In the genomic region with DNA sequence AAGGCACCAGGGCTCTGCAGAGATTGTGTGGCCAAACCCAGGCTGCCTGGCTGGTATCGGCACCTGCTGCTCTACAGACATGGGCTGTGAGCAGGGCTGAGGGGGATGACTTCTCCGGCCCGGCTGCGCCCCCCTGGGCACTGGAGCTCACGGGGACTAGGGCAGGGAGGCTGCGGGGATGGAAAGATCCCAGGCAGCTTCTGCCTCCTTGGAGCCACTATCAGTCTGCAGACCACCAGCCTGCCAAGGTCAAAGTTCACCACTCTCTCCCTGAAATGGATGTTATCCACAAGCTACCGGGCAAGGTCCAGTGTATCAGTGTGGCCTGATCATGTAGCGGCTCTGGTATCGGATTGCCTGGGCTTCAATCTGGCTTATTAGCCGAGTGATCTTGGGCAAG, we compare ENCODE assay signal across 15 cellular contexts. TPM values are rescaled to one million over a fixed set of nuclear protein-coding genes. Genes with fewer than 3 reads are reported as not detected.
DNase-seq lines count a peak whose midpoint lies in the region; ATAC-seq and TF ChIP-seq lines count a peak whose summit lies in the region.
"Had no signal": no experiment of that assay in that cellular context is flagged by ENCODE, and none has a peak within 500 bp of the region (broad histone marks: within the 10 kb centered on the region; RNA-seq: fewer than 3 reads in every experiment).

No MANE protein-coding gene starts in this region.

- no peak overlapping the region for H3K14ac ChIP-seq in trophoblast cell (ENCODE audit: low read length)

- TF ChIP-seq CTCF in CD14-positive monocyte (IDR thresholded peaks at IDR 0.05) (no peak), chondrocyte (IDR thresholded peaks at IDR 0.05) (no peak), neural progenitor cell (IDR thresholded peaks at IDR 0.05) (no peak), gastrocnemius medialis (IDR thresholded peaks at IDR 0.05 in 4 of 5, conservative IDR thresholded peaks at IDR 0.05 in 1 of 5) (no peak)

- no peak overlapping the region for H2BK12ac ChIP-seq in trophoblast cell (ENCODE audit: low read length)

- WGBS in trophoblast cell (ENCODE audit: extremely low coverage, insufficient coverage, insufficient read length): no CpG with 5 or more reads among the region's 10 CpGs

- peaks cover 3% of the 10 kb centered on the region for H3K4me1 ChIP-seq in neural progenitor cell
- no peaks in the 10 kb centered on the region for H3K4me1 ChIP-seq in trophoblast cell (ENCODE audit: control insufficient read depth in 1 of 2, insufficient read depth in 2 of 2, low read length in 2 of 2)
- H3K4me1 ChIP-seq in gastrocnemius medialis: no peaks in the 10 kb centered on the region

- H2BK5ac ChIP-seq in trophoblast cell (ENCODE audit: low read depth, low read length, poor library complexity): no peak overlapping the region

- H3K79me2 ChIP-seq in neural progenitor cell (ENCODE audit: low read depth): no peaks in the 10 kb centered on the region
- H3K79me2 ChIP-seq in trophoblast cell (ENCODE audit: control insufficient read depth, insufficient read depth, low read length, poor library complexity): no peaks in the 10 kb centered on the region

- H3K9me3 ChIP-seq in neural progenitor cell (ENCODE audit: low read depth) (no peaks in the 10 kb centered on the region), trophoblast cell (ENCODE audit: insufficient read depth, low read depth, low read length) (peaks cover 5% of the 10 kb centered on the region), gastrocnemius medialis (no peaks in the 10 kb centered on the region)

- no peaks in the 10 kb centered on the region for H3K79me1 ChIP-seq in trophoblast cell (ENCODE audit: low read length)

- H3K4me3 Mint-ChIP-seq in CD14-positive monocyte (no peak overlapping the region), chondrocyte (ENCODE audit: unreplicated experiment) (no peak overlapping the region), neural progenitor cell (no peak overlapping the region)
- H3K4me3 Mint-ChIP-seq in activated CD4-positive, alpha-beta memory T cell treated with anti-CD3 and anti-CD28 coated beads for 36 hours: no peak overlapping the region
- H3K4me3 Mint-ChIP-seq: CD8-positive, alpha-beta T cell had no signal

- H3K4me3 ChIP-seq in neural progenitor cell (no peak overlapping the region), trophoblast cell (ENCODE audit: low read depth, low read length) (no peak overlapping the region), gastrocnemius medialis (no peak overlapping the region)

- H3K27ac ChIP-seq in neural progenitor cell (no peak overlapping the region), trophoblast cell (ENCODE audit: low read depth, low read length) (no peak overlapping the region), gastrocnemius medialis (no peak overlapping the region)

- ATAC-seq in activated CD4-positive, CD25-positive, alpha-beta regulatory T cell treated with anti-CD3 and anti-CD28 coated beads, Interleukin-2, amount 50 U/mL, for 24 hours: no peak
- ATAC-seq in gastrocnemius medialis: no peak
- ATAC-seq: CD8-positive, alpha-beta T cell had no signal

- H3F3A ChIP-seq in neural progenitor cell (ENCODE audit: low read depth): no peaks in the 10 kb centered on the region

- no peak overlapping the region for H2AFZ ChIP-seq in neural progenitor cell (replicated peaks)
- H2AFZ ChIP-seq in trophoblast cell (ENCODE audit: insufficient read depth, low read length, poor library complexity): no peak overlapping the region

- POLR2A ChIA-PET in activated CD4-positive, alpha-beta memory T cell treated with anti-CD3 and anti-CD28 coated beads for 36 hours (lab: Charles Lee): no interaction called here

- H3K4me1 Mint-ChIP-seq in CD14-positive monocyte (no peaks in the 10 kb centered on the region), chondrocyte (ENCODE audit: low read depth) (no peaks in the 10 kb centered on the region), neural progenitor cell (peaks cover 12% of the 10 kb centered on the region)
- no peaks in the 10 kb centered on the region for H3K4me1 Mint-ChIP-seq in activated CD4-positive, alpha-beta memory T cell treated with anti-CD3 and anti-CD28 coated beads for 36 hours (ENCODE audit: low read depth)

- no peak overlapping the region for H2AK5ac ChIP-seq in trophoblast cell (ENCODE audit: low read length)

- H3K9ac ChIP-seq in neural progenitor cell: no peak overlapping the region
- no peak overlapping the region for H3K9ac ChIP-seq in trophoblast cell (ENCODE audit: low read length)

- peaks cover 0 to 2% (median 0%) of the 10 kb centered on the region in 3 donors for H3K27me3 Mint-ChIP-seq in CD14-positive monocyte (ENCODE audit: low read depth in 3 of 3)
- H3K27me3 Mint-ChIP-seq in chondrocyte (ENCODE audit: low read depth): peaks cover 4% of the 10 kb centered on the region
- peaks cover 8% of the 10 kb centered on the region for H3K27me3 Mint-ChIP-seq in neural progenitor cell (ENCODE audit: insufficient read depth, low read depth)
- H3K27me3 Mint-ChIP-seq in activated CD4-positive, alpha-beta memory T cell treated with anti-CD3 and anti-CD28 coated beads for 36 hours: no peaks in the 10 kb centered on the region

- H4K20me1 ChIP-seq in neural progenitor cell (ENCODE audit: low read depth): no peaks in the 10 kb centered on the region

- no peak overlapping the region for H4K12ac ChIP-seq in trophoblast cell (ENCODE audit: low read depth, low read length)

- CTCF ChIA-PET in activated CD4-positive, alpha-beta memory T cell treated with anti-CD3 and anti-CD28 coated beads for 36 hours (lab: Charles Lee): interaction anchor here (1.3 kb wide), 2 partner anchors 39 to 197 kb away, joined by 3 to 4 read pairs; partner anchors contain the start of gene MELTF

- H3K36me3 ChIP-seq in neural progenitor cell (no peaks in the 10 kb centered on the region), trophoblast cell (ENCODE audit: control insufficient read depth in 1 of 2, insufficient read depth in 2 of 2, low read length in 2 of 2) (no peaks in the 10 kb centered on the region), gastrocnemius medialis (no peaks in the 10 kb centered on the region)

- H3K27me3 ChIP-seq in neural progenitor cell (no peaks in the 10 kb centered on the region), trophoblast cell (ENCODE audit: insufficient read depth, low read length) (no peaks in the 10 kb centered on the region), gastrocnemius medialis (no peaks in the 10 kb centered on the region)

- peak; percentile 26 for DNase-seq in activated CD4-positive, CD25-positive, alpha-beta regulatory T cell treated with anti-CD3 and anti-CD28 coated beads, Interleukin-2, amount 50 U/mL, for 72 hours
- DNase-seq in CD14-positive monocyte (ENCODE audit: low spot score) (peak; percentile 7), chondrocyte (ENCODE audit: low spot score) (peak; percentile 75), neural progenitor cell (ENCODE audit: low spot score) (no peak), trophoblast cell (no peak), gastrocnemius medialis (no peak)
- DNase-seq in activated CD4-positive, alpha-beta memory T cell treated with anti-CD3 and anti-CD28 coated beads for 36 hours: no peak
- DNase-seq: CD8-positive, alpha-beta T cell; GOT3; KG1; NCI-H1436 treated with DMSO at 0.1 percent for 48 hours; NCI-H2107; NCI-H2227 treated with DMSO at 0.1 percent for 48 hours; NCI-H524 treated with DMSO at 0.1 percent for 48 hours had no signal

- in situ Hi-C loops in gastrocnemius medialis (cut with MboI; ENCODE audit: low sequenced_read_pairs in 4 of 4): loop anchor here in 2 of 4 donors (25.0 kb wide), 2 partner anchors 197 to 522 kb away; no protein-coding TSS in a partner anchor

- H3K36me3 Mint-ChIP-seq in CD14-positive monocyte: no peaks in the 10 kb centered on the region
- H3K36me3 Mint-ChIP-seq in chondrocyte (ENCODE audit: low read depth): no peaks in the 10 kb centered on the region
- H3K36me3 Mint-ChIP-seq in neural progenitor cell: no peaks in the 10 kb centered on the region
- no peaks in the 10 kb centered on the region for H3K36me3 Mint-ChIP-seq in activated CD4-positive, alpha-beta memory T cell treated with anti-CD3 and anti-CD28 coated beads for 36 hours
- H3K36me3 Mint-ChIP-seq: CD8-positive, alpha-beta T cell had no signal

- H3K9me3 Mint-ChIP-seq in CD14-positive monocyte: peaks cover 0 to 1% (median 0%) of the 10 kb centered on the region in 7 donors
- H3K9me3 Mint-ChIP-seq in chondrocyte (ENCODE audit: low read depth): no peaks in the 10 kb centered on the region
- no peaks in the 10 kb centered on the region for H3K9me3 Mint-ChIP-seq in neural progenitor cell
- H3K9me3 Mint-ChIP-seq in activated CD4-positive, alpha-beta memory T cell treated with anti-CD3 and anti-CD28 coated beads for 36 hours: no peaks in the 10 kb centered on the region
- H3K9me3 Mint-ChIP-seq: CD8-positive, alpha-beta T cell had no signal

- H3K18ac ChIP-seq in trophoblast cell (ENCODE audit: low read length): no peak overlapping the region

- intact Hi-C loops in CD14-positive monocyte (cut with micrococcal nuclease) (loop anchor here in 1 of 2 donors (10.0 kb wide), 1 partner anchor 54 kb away; no protein-coding TSS in a partner anchor), gastrocnemius medialis (cut with DNase I; ENCODE audit: low total_unique reads) (no loop called here)
- intact Hi-C loops in activated CD4-positive, alpha-beta memory T cell treated with anti-CD3 and anti-CD28 coated beads for 36 hours (cut with micrococcal nuclease): no loop called here

- no peak overlapping the region for H2BK120ac ChIP-seq in trophoblast cell (ENCODE audit: insufficient read depth, low read length, poor library complexity)

- no peak for TF ChIP-seq POLR2A in gastrocnemius medialis (IDR thresholded peaks at IDR 0.05)

- H4K91ac ChIP-seq in trophoblast cell (ENCODE audit: low read depth, low read length): no peak overlapping the region

- H3K4ac ChIP-seq in trophoblast cell (ENCODE audit: low read depth, low read length): no peak overlapping the region

- no peak overlapping the region for H3K27ac Mint-ChIP-seq in CD14-positive monocyte
- no peak overlapping the region for H3K27ac Mint-ChIP-seq in chondrocyte (ENCODE audit: unreplicated experiment)
- H3K27ac Mint-ChIP-seq in neural progenitor cell: peak overlapping the region; percentile 29
- no peak overlapping the region for H3K27ac Mint-ChIP-seq in activated CD4-positive, alpha-beta memory T cell treated with anti-CD3 and anti-CD28 coated beads for 36 hours
- H3K27ac Mint-ChIP-seq: CD8-positive, alpha-beta T cell had no signal

- H4K8ac ChIP-seq in trophoblast cell (ENCODE audit: low read depth, low read length): no peak overlapping the region

- no peak overlapping the region for H3K23ac ChIP-seq in trophoblast cell (ENCODE audit: low read length)

- no peak overlapping the region for H3K4me2 ChIP-seq in neural progenitor cell
- H3K4me2 ChIP-seq in trophoblast cell (ENCODE audit: low read length): no peak overlapping the region

RNA-seq across cellular contexts. Expression of gene PIGZ, which starts 22.0 kb away (rescaled TPM):
- 1 to 10 TPM; 1.6 to 1.9 TPM for polyA plus RNA-seq in CD14-positive monocyte
- total RNA-seq in chondrocyte (8.8 to 10.1 TPM (median 9.9 TPM) in 3 replicates), neural progenitor cell (ENCODE audit: low replicate concordance) (1.2 TPM in 1 of 2 replicates, not detected in the other), gastrocnemius medialis (1 to 10 TPM; 2.3 to 7.5 (median 5.1) TPM)
- under 1 TPM; 0.65 to 0.71 TPM for total RNA-seq in activated CD4-positive, alpha-beta memory T cell treated with anti-CD3 and anti-CD28 coated beads for 36 hours
- 0.15 and 0.16 TPM in 2 replicates for polyA plus RNA-seq in trophoblast cell (2013)
- total RNA-seq: CD8-positive, alpha-beta T cell had no signal

RNA-seq across cellular contexts. Expression of gene MELTF, which starts 39.0 kb away (rescaled TPM):
- under 1 TPM; 0.34 to 0.36 TPM for polyA plus RNA-seq in CD14-positive monocyte
- total RNA-seq in chondrocyte: 4.5 to 5.2 TPM (median 5.1 TPM) in 3 replicates
- 0.28 and 4.2 TPM in 2 replicates for total RNA-seq in neural progenitor cell (ENCODE audit: low replicate concordance)
- total RNA-seq in activated CD4-positive, alpha-beta memory T cell treated with anti-CD3 and anti-CD28 coated beads for 36 hours: 1 to 10 TPM; 6.0 TPM
- polyA plus RNA-seq in trophoblast cell (2013): 6.3 and 6.6 TPM in 2 replicates
- under 1 TPM in 3 of 4 donors, not detected in 1; 0.36 to 0.64 (median 0.42) TPM for total RNA-seq in gastrocnemius medialis

RNA-seq across cellular contexts. Expression of gene NCBP2, which starts 48.3 kb away (rescaled TPM):
- 10 to 100 TPM; 33.4 to 42.9 TPM for polyA plus RNA-seq in CD14-positive monocyte
- total RNA-seq in chondrocyte (59.5 to 67.2 TPM (median 61.5 TPM) in 3 replicates), neural progenitor cell (ENCODE audit: low replicate concordance) (68.4 and 80.8 TPM in 2 replicates), gastrocnemius medialis (10 to 100 TPM; 23.4 to 29.9 (median 27.5) TPM)
- 10 to 100 TPM; 83.0 to 85.1 TPM for total RNA-seq in activated CD4-positive, alpha-beta memory T cell treated with anti-CD3 and anti-CD28 coated beads for 36 hours
- 54.5 and 56.4 TPM in 2 replicates for polyA plus RNA-seq in trophoblast cell (2013)

Comparison
In these comparisons a context has a peak if more than half of its experiments do, and no peak if none do; other contexts are left out.
1. DNase-seq: peak in activated CD4-positive, CD25-positive, alpha-beta regulatory T cell treated with anti-CD3 and anti-CD28 coated beads, Interleukin-2, amount 50 U/mL, for 72 hours (single experiment), CD14-positive monocyte (single experiment) and chondrocyte (single experiment); none in neural progenitor cell (single experiment), activated CD4-positive, alpha-beta memory T cell treated with anti-CD3 and anti-CD28 coated beads for 36 hours (single experiment), trophoblast cell (0 of 2) and gastrocnemius medialis (0 of 2).